In genomic region chr14:85463512-85463911, GRCh38 we compare ENCODE assay signal across 20 cellular contexts.
A peak's percentile ranks its signal among the peaks of the same experiment; 100 is the strongest.
DNase-seq lines count a peak whose midpoint lies in the region; ATAC-seq and TF ChIP-seq lines count a peak whose summit lies in the region.
"Had no signal": no experiment of that assay in that cellular context is flagged by ENCODE, and none has a peak within 500 bp of the region (broad histone marks: within the 10 kb centered on the region; RNA-seq: fewer than 3 reads in every experiment).

No MANE protein-coding gene starts in this region.

- H3K27me3 ChIP-seq in lung (ENCODE audit: control insufficient read depth, insufficient read depth), result no peaks in the 10 kb centered on the region

- peaks cover 0 to under 1% of the 10 kb centered on the region in 2 donors for H3K9me3 ChIP-seq in lung (ENCODE audit: control insufficient read depth in 2 of 2, insufficient read depth in 1 of 2, low read length in 1 of 2)

- no peak overlapping the region for H3K27ac ChIP-seq in lung (ENCODE audit: low read depth in 1 of 2, low read length in 1 of 2)
- H3K27ac ChIP-seq: 22Rv1 had no signal

- WGBS in lung, 2 donors, result 41 to 47% methylated on average over 4 of the region's 4 CpGs

- DNase-seq in DMS 273 (lab: John Stamatoyannopoulos, UW; ENCODE audit: unreplicated experiment) (peak; percentile 0), DMS 273 treated with DMSO at 0.1 percent for 48 hours (lab: John Stamatoyannopoulos, UW) (no peak), MV-4-11 (lab: John Stamatoyannopoulos, UW) (peak; percentile 74), RPMI7951 (ENCODE audit: low read depth) (peak; percentile 3), lung (ENCODE audit: low spot score) (peak; percentile 58), SKM-1 (lab: John Stamatoyannopoulos, UW; ENCODE audit: unreplicated experiment) (no peak), HEK293T (ENCODE audit: extremely low spot score) (no peak)
- DNase-seq: activated CD4-positive, alpha-beta T cell treated with anti-CD3 and anti-CD28 coated beads, Interleukin-2, amount 50 U/mL, for 1 hour; activated naive CD4-positive, alpha-beta T cell; anterior cingulate cortex; cerebellar nuclear complex; effector memory CD8-positive, alpha-beta T cell; head of caudate nucleus; mesenchymal stem cell; NCI-H2081 treated with DMSO at 0.1 percent for 48 hours; posterior cingulate gyrus; stimulated activated CD4-positive, alpha-beta T cell treated with anti-CD3 and anti-CD28 coated beads, Interleukin-4, amount 100 ng/mL, for 4 hours had no signal

- CTCF ChIA-PET in HEK293T (lab: Yijun Ruan, JAX), result no interaction called here

- TF ChIP-seq CTCF in lung (IDR thresholded peaks at IDR 0.05; ENCODE audit: control extremely low read depth, extremely low read depth), result no peak

- H3K36me3 ChIP-seq in lung (ENCODE audit: control insufficient read depth in 2 of 2, insufficient read depth in 2 of 2, low read length in 2 of 2), result no peaks in the 10 kb centered on the region

- POLR2A ChIA-PET in HEK293T (lab: Yijun Ruan, JAX), result no interaction called here

- no peaks in the 10 kb centered on the region for H3K4me1 ChIP-seq in lung (ENCODE audit: control insufficient read depth in 2 of 2, insufficient read depth in 2 of 2, low read length in 2 of 2)

- no peak overlapping the region for H3K4me3 ChIP-seq in lung

- ATAC-seq in lung (ENCODE audit: insufficient read depth, low FRiP score) (no peak), HG02852 (IDR thresholded peaks at IDR 0.05; ENCODE audit: unreplicated experiment) (no peak)
- ATAC-seq: effector memory CD8-positive, alpha-beta T cell; natural killer cell treated with Interleukin-12 subunit alpha and Interleukin-12 subunit beta and Interleukin-15 and Interleukin-18, amount 100 ng/mL, for 72 hours had no signal

TF ChIP-seq in HEK293T, 16 proteins besides CTCF, POLR2A, EP300 and RAD21:
- no peak for TF ChIP-seq SUZ12 (IDR thresholded peaks at IDR 0.05)
- TF ChIP-seq L3MBTL2 (conservative IDR thresholded peaks at IDR 0.05), result no peak
- no peak for TF ChIP-seq ARNT (IDR thresholded peaks at IDR 0.05)
- no peak for TF ChIP-seq ELF4 (IDR thresholded peaks at IDR 0.05)
TF ChIP-seq in HEK293T: peak in this region for 0.

Comparison
In these comparisons a context has a peak if more than half of its experiments do, and no peak if none do; other contexts are left out.
1. DNase-seq: peak in DMS 273 (single experiment), MV-4-11 (single experiment), RPMI7951 (single experiment) and lung (single experiment); none in DMS 273 treated with DMSO at 0.1 percent for 48 hours (single experiment), SKM-1 (single experiment) and HEK293T (single experiment).